Comparison of ENCODE assay signal across 35 cellular contexts in the genomic region with DNA sequence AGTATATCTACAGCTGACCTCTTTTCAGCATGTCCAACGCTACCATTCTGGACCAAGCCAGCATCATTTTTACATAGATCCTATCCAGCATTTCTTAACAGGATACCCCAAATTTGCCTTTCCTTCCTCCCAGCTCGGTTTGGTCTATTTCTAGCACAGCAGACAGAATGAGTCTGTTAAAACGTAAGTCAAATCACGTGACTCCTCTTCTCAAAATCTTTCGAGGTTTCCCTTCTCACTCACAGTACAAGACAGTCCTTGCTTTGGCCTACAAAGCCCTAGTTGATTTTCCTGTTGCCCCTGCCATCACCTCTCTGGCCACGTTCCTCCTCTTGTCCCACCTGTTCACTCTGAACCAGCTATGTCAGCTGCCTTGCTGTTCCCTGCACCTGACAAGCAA.
"Had no signal": no experiment of that assay in that cellular context is flagged by ENCODE, and none has a peak within 500 bp of the region (broad histone marks: within the 10 kb centered on the region; RNA-seq: fewer than 3 reads in every experiment).

No MANE protein-coding gene starts in this region.

- DNase-seq: activated CD4-positive, alpha-beta memory T cell treated with anti-CD3 and anti-CD28 coated beads, Interleukin-2, amount 10 ng/mL, durations not matched to agents 7 days and 5 days; activated CD4-positive, alpha-beta T cell treated with anti-CD3 and anti-CD28 coated beads for 1 hour; activated CD4-positive, alpha-beta T cell treated with anti-CD3 and anti-CD28 coated beads for 36 hours; activated CD4-positive, alpha-beta T cell treated with anti-CD3 and anti-CD28 coated beads for 48 hours; activated CD4-positive, alpha-beta T cell treated with anti-CD3 and anti-CD28 coated beads, Interleukin-2, amount 10 ng/mL, durations not matched to agents 7 days and 5 days; activated CD4-positive, alpha-beta T cell treated with anti-CD3 and anti-CD28 coated beads, Interleukin-2, amount 50 U/mL, for 48 hours; activated CD4-positive, CD25-positive, alpha-beta regulatory T cell; activated CD8-positive, alpha-beta memory T cell treated with anti-CD3 and anti-CD28 coated beads for 24 hours; activated CD8-positive, alpha-beta memory T cell treated with anti-CD3 and anti-CD28 coated beads, Interleukin-2, amount 10 ng/mL, durations not matched to agents 7 days and 5 days; activated CD8-positive, alpha-beta memory T cell treated with anti-CD3 and anti-CD28 coated beads, Interleukin-2, amount 50 U/mL, for 48 hours; activated CD8-positive, alpha-beta T cell treated with anti-CD3 and anti-CD28 coated beads, Interleukin-2, amount 10 ng/mL, durations not matched to agents 7 days and 5 days; activated effector memory CD4-positive, alpha-beta T cell treated with Interleukin-2 at 50 U/mL for 16 hours; activated gamma-delta T cell; activated naive CD4-positive, alpha-beta T cell treated with anti-CD3 and anti-CD28 coated beads, Interleukin-2, amount 50 U/mL, for 16 hours; activated naive CD4-positive, alpha-beta T cell treated with Interleukin-2 at 50 U/mL for 16 hours; activated naive CD8-positive, alpha-beta T cell treated with anti-CD3 and anti-CD28 coated beads for 36 hours; activated T-cell treated with anti-CD3 and anti-CD28 coated beads, Interleukin-2, amount 50 U/mL, for 24 hours; activated T-cell treated with anti-CD3 and anti-CD28 coated beads, Interleukin-2, amount 50 U/mL, for 48 hours; adrenal gland; amniotic stem cell; aorta; body of pancreas; brain microvascular endothelial cell; caudate nucleus; cerebellar nuclear complex; T-helper 1 cell; T-helper 2 cell; T-helper 9 cell; WERI-Rb-1 had no signal

- H3K4me1 ChIP-seq: adrenal gland, body of pancreas, breast epithelium had no signal

- H3K27ac ChIP-seq: adrenal gland, body of pancreas, brain microvascular endothelial cell, breast epithelium, cardiac muscle cell, WERI-Rb-1 had no signal

- H3K9me3 ChIP-seq: adrenal gland, body of pancreas, breast epithelium had no signal

- H3K27me3 ChIP-seq: adrenal gland, body of pancreas, brain microvascular endothelial cell, breast epithelium, cardiac muscle cell had no signal

- ATAC-seq: activated CD4-positive, alpha-beta T cell treated with anti-CD3 and anti-CD28 coated beads for 36 hours; activated CD4-positive, CD25-positive, alpha-beta regulatory T cell treated with anti-CD3 and anti-CD28 coated beads, Interleukin-2, amount 50 U/mL, for 24 hours; activated CD8-positive, alpha-beta memory T cell treated with anti-CD3 and anti-CD28 coated beads, Interleukin-2, amount 10 ng/mL, durations not matched to agents 7 days and 5 days; activated CD8-positive, alpha-beta T cell treated with anti-CD3 and anti-CD28 coated beads, Interleukin-2, amount 10 ng/mL, durations not matched to agents 7 days and 5 days; activated naive CD4-positive, alpha-beta T cell treated with anti-CD3 and anti-CD28 coated beads, Interleukin-2, amount 50 U/mL, for 72 hours; body of pancreas; WTC11 had no signal

- FAIRE-seq: astrocyte had no signal

- H3K36me3 ChIP-seq: adrenal gland, brain microvascular endothelial cell, breast epithelium, cardiac muscle cell, WERI-Rb-1 had no signal

- H3K4me3 ChIP-seq: adrenal gland, body of pancreas, breast epithelium, cardiac muscle cell had no signal
